ENCODE assay signal across 14 cellular contexts in genomic region chr4:147110968-147111367, GRCh38.
DNase-seq lines count a peak whose midpoint lies in the region; ATAC-seq, FAIRE-seq and TF ChIP-seq lines count a peak whose summit lies in the region.
"Had no signal": no experiment of that assay in that cellular context is flagged by ENCODE, and none has a peak within 500 bp of the region (broad histone marks: within the 10 kb centered on the region; RNA-seq: fewer than 3 reads in every experiment).

No MANE protein-coding gene starts in this region.

- H3K4me3 ChIP-seq in RWPE2 (ENCODE audit: severe bottlenecking): no peak overlapping the region
- H3K4me3 ChIP-seq in fibroblast of mammary gland (ENCODE audit: control insufficient read depth, low read depth, low read length): no peak overlapping the region
- H3K4me3 ChIP-seq in retinal pigment epithelial cell (ENCODE audit: low read length): no peak overlapping the region
- H3K4me3 ChIP-seq: colonic mucosa had no signal

- H3K36me3 Mint-ChIP-seq in H9 (ENCODE audit: insufficient read depth in 1 of 3, low read depth in 3 of 3): peaks cover 4 to 8% (median 4%) of the 10 kb centered on the region in 3 experiments; a peak in 5 of 7 replicates

- ATAC-seq in RWPE2 (ENCODE audit: low read depth) (no peak), HG02759 (IDR thresholded peaks at IDR 0.05; ENCODE audit: unreplicated experiment) (no peak)
- ATAC-seq: activated CD8-positive, alpha-beta T cell treated with anti-CD3 and anti-CD28 coated beads, Interleukin-2, amount 10 ng/mL, durations not matched to agents 7 days and 5 days; T-helper 17 cell had no signal

- no peak overlapping the region for H3K27ac ChIP-seq in H9 (ENCODE audit: insufficient read length, low read depth, low read length)
- H3K27ac ChIP-seq in RWPE2 (ENCODE audit: poor library complexity, severe bottlenecking): no peak overlapping the region
- no peak overlapping the region for H3K27ac ChIP-seq in substantia nigra (ENCODE audit: low read depth, low read length, poor library complexity, severe bottlenecking)
- H3K27ac ChIP-seq: colonic mucosa had no signal

- no peaks in the 10 kb centered on the region for H3K27me3 Mint-ChIP-seq in H9 (ENCODE audit: low read depth)

- no peak overlapping the region for H2BK15ac ChIP-seq in H9 (ENCODE audit: low read depth, low read length)

- H4K5ac ChIP-seq in H9 (ENCODE audit: insufficient read length, low read depth, low read length): no peak overlapping the region

- no peaks in the 10 kb centered on the region for H4K20me1 ChIP-seq in H9 (ENCODE audit: control insufficient read depth, insufficient read depth, insufficient read length)

- no peak overlapping the region for H2BK12ac ChIP-seq in H9 (ENCODE audit: insufficient read length, low read depth, low read length)

- H3K4me2 ChIP-seq in H9 (ENCODE audit: insufficient read depth, insufficient read length, low read length): no peak overlapping the region

- H3K4me1 ChIP-seq in H9 (ENCODE audit: insufficient read depth, low read length): no peaks in the 10 kb centered on the region
- H3K4me1 ChIP-seq in RWPE2 (ENCODE audit: insufficient read depth, poor library complexity, severe bottlenecking): no peaks in the 10 kb centered on the region
- H3K4me1 ChIP-seq: colonic mucosa had no signal

- no peak overlapping the region for H3K27ac Mint-ChIP-seq in H9
- H3K27ac Mint-ChIP-seq: activated CD8-positive, alpha-beta T cell treated with anti-CD3 and anti-CD28 coated beads, Interleukin-2, amount 10 ng/mL, durations not matched to agents 7 days and 5 days; activated naive CD4-positive, alpha-beta T cell treated with anti-CD3 and anti-CD28 coated beads for 36 hours; T-helper 17 cell had no signal

- no peak overlapping the region for H2BK120ac ChIP-seq in H9 (ENCODE audit: low read depth, low read length, poor library complexity, severe bottlenecking)

- DNase-seq in H9 (no peak), RWPE2 (ENCODE audit: low spot score) (no peak), fibroblast of mammary gland (ENCODE audit: low read depth) (peak; percentile 18), retinal pigment epithelial cell (ENCODE audit: low read depth) (no peak), substantia nigra (lab: John Stamatoyannopoulos, UW) (no peak), urothelium cell line (ENCODE audit: low spot score) (no peak)
- DNase-seq: activated CD8-positive, alpha-beta T cell treated with anti-CD3 and anti-CD28 coated beads, Interleukin-2, amount 10 ng/mL, durations not matched to agents 7 days and 5 days; activated naive CD4-positive, alpha-beta T cell treated with anti-CD3 and anti-CD28 coated beads for 36 hours; colonic mucosa; KBM-7; mesendoderm; NCI-H2029 treated with DMSO at 0.1 percent for 48 hours; T-helper 17 cell had no signal

- H3K27me3 ChIP-seq in H9 (ENCODE audit: insufficient read depth, low read length): no peaks in the 10 kb centered on the region
- H3K27me3 ChIP-seq in RWPE2 (ENCODE audit: insufficient read depth, poor library complexity, severe bottlenecking): no peaks in the 10 kb centered on the region
- H3K27me3 ChIP-seq: colonic mucosa had no signal

- no peak overlapping the region for H2BK5ac ChIP-seq in H9 (ENCODE audit: insufficient read length, low read length)

- no peak overlapping the region for H2AFZ ChIP-seq in H9 (ENCODE audit: low read length)

- H4K91ac ChIP-seq in H9 (ENCODE audit: insufficient read length, low read depth, low read length): no peak overlapping the region

- no peak overlapping the region for H2AK5ac ChIP-seq in H9 (ENCODE audit: insufficient read length, low read length)

- no peak overlapping the region for H3T11ph ChIP-seq in H9 (ENCODE audit: low read length)

- peaks cover 12 to 21% of the 10 kb centered on the region in 2 experiments for H3K9me3 Mint-ChIP-seq in H9

- no peak overlapping the region for H3K56ac ChIP-seq in H9 (ENCODE audit: insufficient read length, low read depth, low read length)

- H3K14ac ChIP-seq in H9 (ENCODE audit: insufficient read depth, low read length): no peak overlapping the region

- H3K36me3 ChIP-seq in RWPE2 (ENCODE audit: low read depth): no peaks in the 10 kb centered on the region
- H3K36me3 ChIP-seq: colonic mucosa had no signal

- H3K4me1 Mint-ChIP-seq in H9: no peaks in the 10 kb centered on the region
- H3K4me1 Mint-ChIP-seq: T-helper 17 cell had no signal

- no peak overlapping the region for H2BK20ac ChIP-seq in H9 (ENCODE audit: low read depth, low read length, poor library complexity, severe bottlenecking)

- H3K4me3 Mint-ChIP-seq in H9: no peak overlapping the region
- H3K4me3 Mint-ChIP-seq: activated CD8-positive, alpha-beta T cell treated with anti-CD3 and anti-CD28 coated beads, Interleukin-2, amount 10 ng/mL, durations not matched to agents 7 days and 5 days; activated naive CD4-positive, alpha-beta T cell treated with anti-CD3 and anti-CD28 coated beads for 36 hours; T-helper 17 cell had no signal

- H3K18ac ChIP-seq in H9 (ENCODE audit: insufficient read length, low read depth, low read length): no peak overlapping the region

- H3K23ac ChIP-seq in H9 (ENCODE audit: insufficient read length, low read depth, low read length): no peak overlapping the region

- no peak overlapping the region for H3K9ac ChIP-seq in H9 (ENCODE audit: extremely low read depth, insufficient read length, low read length)

- H3K9me3 ChIP-seq in H9 (ENCODE audit: control insufficient read depth, low read depth, low read length) (no peaks in the 10 kb centered on the region), RWPE2 (ENCODE audit: severe bottlenecking) (no peaks in the 10 kb centered on the region)
- H3K9me3 ChIP-seq: colonic mucosa had no signal

- peak; percentile 27; the same call in 2 of the 3 replicates for TF ChIP-seq CTCF in H9 (conservative IDR thresholded peaks at IDR 0.05)
- peak; percentile 25 for TF ChIP-seq CTCF in RWPE2 (IDR thresholded peaks at IDR 0.05; ENCODE audit: poor library complexity, severe bottlenecking)
- TF ChIP-seq CTCF in fibroblast of mammary gland (conservative IDR thresholded peaks at IDR 0.05; ENCODE audit: control insufficient read depth, insufficient read depth, low read depth, low read length): peak; percentile 14
- TF ChIP-seq CTCF in retinal pigment epithelial cell (conservative IDR thresholded peaks at IDR 0.05; ENCODE audit: low read depth, low read length): peak; percentile 24

- FAIRE-seq in urothelium cell line (lab: Jason Lieb, UNC): no peak

- H4K8ac ChIP-seq in H9 (replicated peaks; ENCODE audit: insufficient read length, low read depth, low read length): no peak overlapping the region

- no peaks in the 10 kb centered on the region for H3K79me1 ChIP-seq in H9 (ENCODE audit: insufficient read depth, low read depth, low read length, poor library complexity, severe bottlenecking)

- no peaks in the 10 kb centered on the region for H3K79me2 ChIP-seq in H9 (ENCODE audit: insufficient read depth, low read length)

- no peaks in the 10 kb centered on the region for H3K23me2 ChIP-seq in H9 (ENCODE audit: insufficient read length, low read depth, low read length, poor library complexity, severe bottlenecking)

- no peak overlapping the region for H3K4ac ChIP-seq in H9 (ENCODE audit: low read depth, low read length)
